ENCODE assay signal across 8 cellular contexts in genomic region chr1:202810193-202810614, GRCh38. TPM values are rescaled to one million over a fixed set of nuclear protein-coding genes. Genes with fewer than 3 reads are reported as not detected.
DNase-seq lines count a peak whose midpoint lies in the region; ATAC-seq and TF ChIP-seq lines count a peak whose summit lies in the region.

No MANE protein-coding gene starts in this region.

- no peak for ATAC-seq in HG03520 (IDR thresholded peaks at IDR 0.05; ENCODE audit: unreplicated experiment)

- DNase-seq in GM12865 (ENCODE audit: low read depth) (no peak), foreskin fibroblast (no peak), retinal pigment epithelial cell (ENCODE audit: low read depth) (no peak), SK-N-DZ (ENCODE audit: low spot score) (no peak), iPS-NIHi7 (ENCODE audit: extremely low spot score) (no peak)
- DNase-seq in stimulated activated CD8-positive, alpha-beta memory T cell treated with anti-CD3 and anti-CD28 coated beads, Interleukin-4, amount 100 ng/mL, for 48 hours: no peak

- H3K4me3 ChIP-seq in GM12865 (ENCODE audit: low read depth, low read length) (peak overlapping the region; percentile 67), foreskin fibroblast (ENCODE audit: low read depth in 1 of 2, low read length in 2 of 2) (peak overlapping the region; percentile 68 to 77), retinal pigment epithelial cell (ENCODE audit: low read length) (peak overlapping the region; percentile 78)

- H3K27ac ChIP-seq in VCaP: peak overlapping the region; percentile 75

- TF ChIP-seq CTCF in GM12865 (IDR thresholded peaks at IDR 0.05; ENCODE audit: insufficient read depth, low read depth, low read length, missing control alignments) (no peak), VCaP (conservative IDR thresholded peaks at IDR 0.05) (no peak), foreskin fibroblast (IDR thresholded peaks at IDR 0.05; ENCODE audit: low read depth, low read length) (no peak), retinal pigment epithelial cell (conservative IDR thresholded peaks at IDR 0.05; ENCODE audit: low read depth, low read length) (no peak)

RNA-seq across cellular contexts. Expression of gene PCAT6, which starts 0.6 kb away (rescaled TPM):
- 0.97 TPM in 1 of 2 replicates, not detected in the other for polyA plus RNA-seq in SK-N-DZ (2014; cell fraction: cytosol; rRNA removed)
- 4.6 TPM in 1 of 2 replicates, not detected in the other for polyA plus RNA-seq in SK-N-DZ (2014; cell fraction: nucleus; rRNA removed)

RNA-seq across cellular contexts. Expression of gene KDM5B, which starts 2.0 kb away (rescaled TPM):
- polyA plus RNA-seq in SK-N-DZ (2014; cell fraction: cytosol; rRNA removed): 20.4 and 25.6 TPM in 2 replicates
- 16.1 and 22.6 TPM in 2 replicates for polyA plus RNA-seq in SK-N-DZ (2014; cell fraction: nucleus; rRNA removed)
